10 cellular contexts compared by ENCODE assay signal in genomic region chr10:29407280-29407858, GRCh38.
"Had no signal": no experiment of that assay in that cellular context is flagged by ENCODE, and none has a peak within 500 bp of the region (broad histone marks: within the 10 kb centered on the region; RNA-seq: fewer than 3 reads in every experiment).

No MANE protein-coding gene starts in this region.

- H3K36me3 Mint-ChIP-seq: stimulated activated effector memory CD8-positive, alpha-beta T cell treated with anti-CD3 and anti-CD28 coated beads, Interleukin-12 subunit alpha, Interleukin-12 subunit beta, amount 100 ng/mL, for 72 hours had no signal

- H3K4me3 ChIP-seq: thyroid gland had no signal

- ATAC-seq: activated CD4-positive, CD25-positive, alpha-beta regulatory T cell treated with anti-CD3 and anti-CD28 coated beads, Interleukin-2, amount 50 U/mL, for 24 hours; left lobe of liver; stimulated activated effector memory CD8-positive, alpha-beta T cell treated with anti-CD3 and anti-CD28 coated beads, Interleukin-12 subunit alpha, Interleukin-12 subunit beta, amount 100 ng/mL, for 72 hours had no signal

- H3K27ac Mint-ChIP-seq: activated naive CD8-positive, alpha-beta T cell treated with anti-CD3 and anti-CD28 coated beads, Interleukin-2, amount 10 ng/mL, durations not matched to agents 7 days and 5 days; stimulated activated effector memory CD8-positive, alpha-beta T cell treated with anti-CD3 and anti-CD28 coated beads, Interleukin-12 subunit alpha, Interleukin-12 subunit beta, amount 100 ng/mL, for 72 hours had no signal

- H3K4me3 Mint-ChIP-seq: activated naive CD8-positive, alpha-beta T cell treated with anti-CD3 and anti-CD28 coated beads, Interleukin-2, amount 10 ng/mL, durations not matched to agents 7 days and 5 days; stimulated activated effector memory CD8-positive, alpha-beta T cell treated with anti-CD3 and anti-CD28 coated beads, Interleukin-12 subunit alpha, Interleukin-12 subunit beta, amount 100 ng/mL, for 72 hours had no signal

- H3K9me3 Mint-ChIP-seq: stimulated activated effector memory CD8-positive, alpha-beta T cell treated with anti-CD3 and anti-CD28 coated beads, Interleukin-12 subunit alpha, Interleukin-12 subunit beta, amount 100 ng/mL, for 72 hours had no signal

- DNase-seq: activated naive CD4-positive, alpha-beta T cell; activated naive CD8-positive, alpha-beta T cell treated with anti-CD3 and anti-CD28 coated beads, Interleukin-2, amount 10 ng/mL, durations not matched to agents 7 days and 5 days; anterior cingulate cortex; stimulated activated CD4-positive, alpha-beta T cell treated with anti-CD3 and anti-CD28 coated beads, Interleukin-12 subunit alpha, Interleukin-12 subunit beta, amount 100 ng/mL, for 4 hours; stimulated activated CD4-positive, alpha-beta T cell treated with anti-CD3 and anti-CD28 coated beads, Interleukin-2, amount 100 ng/mL, for 24 hours; T1000; thyroid gland had no signal
